ENCODE assay signal across 8 cellular contexts in the genomic region with DNA sequence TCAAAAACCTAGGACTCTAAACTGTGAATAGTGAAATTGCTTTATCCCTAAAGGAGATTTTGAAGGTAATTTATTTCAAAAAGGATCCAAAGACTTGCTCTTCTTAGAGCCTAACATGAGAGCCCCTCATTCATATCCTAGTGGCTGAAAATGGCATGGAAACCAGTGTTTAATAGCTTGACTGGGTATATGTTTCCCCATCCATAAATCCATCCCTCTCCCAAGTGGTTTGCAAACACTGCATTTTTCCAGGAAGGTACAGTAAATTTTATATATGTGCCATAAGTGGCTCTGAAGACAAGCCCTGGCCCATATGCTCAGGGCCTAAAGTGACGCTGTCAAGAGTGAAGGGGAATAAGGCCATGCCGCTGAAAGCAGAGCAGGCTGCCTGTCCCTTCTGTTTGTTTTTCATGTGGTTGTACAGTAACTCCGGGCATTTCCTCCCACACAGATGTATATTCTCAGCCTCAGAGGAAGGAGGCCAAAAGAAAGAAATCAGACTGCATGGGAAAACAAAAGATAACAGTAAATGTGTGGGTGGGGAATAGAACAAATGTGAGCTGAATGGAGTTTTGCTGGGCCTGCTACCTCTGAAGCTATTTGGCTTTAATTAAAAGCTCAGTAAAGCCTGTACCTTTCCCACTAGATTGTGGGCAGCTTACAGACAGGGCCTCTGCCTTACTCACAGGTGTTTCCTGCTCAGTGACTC.
A peak's percentile ranks its signal among the peaks of the same experiment; 100 is the strongest.
DNase-seq lines count a peak whose midpoint lies in the region; ATAC-seq lines count a peak whose summit lies in the region.

No MANE protein-coding gene starts in this region.

- DNase-seq in NCI-H1417 (lab: John Stamatoyannopoulos, UW) (peak in 2 of 3 experiments; percentile 34 to 42), NCI-H1417 treated with DMSO at 0.1 percent for 48 hours (lab: John Stamatoyannopoulos, UW) (no peak), brain pericyte (ENCODE audit: low read depth, low spot score) (peak; percentile 22), renal cortical epithelial cell (ENCODE audit: low read depth) (peak; percentile 83), SHP77 treated with DMSO at 0.1 percent for 48 hours (lab: John Stamatoyannopoulos, UW) (no peak), CD1c-positive myeloid dendritic cell (ENCODE audit: extremely low spot score) (no peak), AML-193 (lab: John Stamatoyannopoulos, UW) (no peak)

- peak; percentile 81 for ATAC-seq in HG03139 (IDR thresholded peaks at IDR 0.05; ENCODE audit: unreplicated experiment)

Comparison
In these comparisons a context has a peak if more than half of its experiments do, and no peak if none do; other contexts are left out.
1. DNase-seq: peak in NCI-H1417 (2 of 3), brain pericyte (single experiment) and renal cortical epithelial cell (single experiment); none in NCI-H1417 treated with DMSO at 0.1 percent for 48 hours (single experiment), SHP77 treated with DMSO at 0.1 percent for 48 hours (single experiment), CD1c-positive myeloid dendritic cell (single experiment) and AML-193 (0 of 2).